Comparison of ENCODE assay signal across 8 cellular contexts in genomic region chr16:89873822-89874689, GRCh38. TPM values are rescaled to one million over a fixed set of nuclear protein-coding genes. Genes with fewer than 3 reads are reported as not detected.
A peak's percentile ranks its signal among the peaks of the same experiment; 100 is the strongest.
DNase-seq lines count a peak whose midpoint lies in the region; ATAC-seq and TF ChIP-seq lines count a peak whose summit lies in the region.

No MANE protein-coding gene starts in this region.

- peak in 1 of 4 donors; percentile 0 for TF ChIP-seq POLR2A in upper lobe of left lung (IDR thresholded peaks at IDR 0.05)

- peak overlapping the region; percentile 97 for H3K4me3 ChIP-seq in GM12865 (ENCODE audit: low read depth, low read length)
- peak overlapping the region; percentile 64 to 98 (median 72) for H3K4me3 ChIP-seq in upper lobe of left lung

- ATAC-seq in HG02870 (IDR thresholded peaks at IDR 0.05; ENCODE audit: unreplicated experiment) (peak; percentile 51), left ventricle myocardium superior (peak; percentile 92), upper lobe of left lung (ENCODE audit: low FRiP score in 2 of 2) (peak; percentile 95 to 96)

- H3K4me1 Mint-ChIP-seq in progenitor cell of endocrine pancreas (ENCODE audit: low read depth), result no peaks in the 10 kb centered on the region

- intact Hi-C loops in left ventricle myocardium superior (cut with micrococcal nuclease), result no loop called here

- H3K9me3 Mint-ChIP-seq in progenitor cell of endocrine pancreas (ENCODE audit: low read depth), result no peaks in the 10 kb centered on the region

- TF ChIP-seq CTCF in GM12865 (IDR thresholded peaks at IDR 0.05; ENCODE audit: insufficient read depth, low read depth, low read length, missing control alignments) (no peak), progenitor cell of endocrine pancreas (IDR thresholded peaks at IDR 0.05; ENCODE audit: unreplicated experiment) (no peak), upper lobe of left lung (IDR thresholded peaks at IDR 0.05) (no peak)

- DNase-seq in GM12865 (ENCODE audit: low read depth), result peak; percentile 99
- DNase-seq in NCI-H146 treated with DMSO at 0.1 percent for 48 hours (lab: John Stamatoyannopoulos, UW; ENCODE audit: unreplicated experiment), result peak; percentile 51
- peak; percentile 93 to 96 (median 94) for DNase-seq in T-helper 2 cell
- DNase-seq in left ventricle myocardium superior, result peak; percentile 97
- DNase-seq in progenitor cell of endocrine pancreas (ENCODE audit: low spot score, unreplicated experiment), result peak; percentile 91
- peak; percentile 98 to 99 for DNase-seq in upper lobe of left lung

- H3K36me3 ChIP-seq in upper lobe of left lung, result peaks cover 6 to 28% (median 11%) of the 10 kb centered on the region in 4 donors

- H3K27me3 Mint-ChIP-seq in progenitor cell of endocrine pancreas, result no peaks in the 10 kb centered on the region

- no peaks in the 10 kb centered on the region for H3K27me3 ChIP-seq in upper lobe of left lung

- 3 to 6% methylated on average over 25 to 43 of the region's 76 CpGs for WGBS in upper lobe of left lung, 2 donors

- peaks cover 15 to 28% (median 17%) of the 10 kb centered on the region in 4 donors for H3K4me1 ChIP-seq in upper lobe of left lung

- H3K36me3 Mint-ChIP-seq in progenitor cell of endocrine pancreas (ENCODE audit: insufficient read depth), result peaks cover 7% of the 10 kb centered on the region

- H3K27ac ChIP-seq in angular gyrus (ENCODE audit: low read depth, low read length) (peak overlapping the region; percentile 100), upper lobe of left lung (peak overlapping the region; percentile 98 to 100 (median 100))

- peak overlapping the region; percentile 97 for H3K27ac Mint-ChIP-seq in progenitor cell of endocrine pancreas

- TF ChIP-seq EP300 in upper lobe of left lung (IDR thresholded peaks at IDR 0.05), result no peak

- peak overlapping the region; percentile 86 for H3K4me3 Mint-ChIP-seq in progenitor cell of endocrine pancreas (ENCODE audit: low read depth)

- no peaks in the 10 kb centered on the region for H3K9me3 ChIP-seq in upper lobe of left lung

RNA-seq across cellular contexts. Expression of gene TCF25, which starts 0.7 kb away (rescaled TPM):
- total RNA-seq in left ventricle myocardium superior (86.3 TPM), progenitor cell of endocrine pancreas (177 and 199 TPM in 2 replicates), upper lobe of left lung (1,000 to 10,000 TPM in 1 of 6 donors, 100 to 1,000 TPM in 5; 132 to 1,060 (median 211) TPM)

RNA-seq across cellular contexts. Expression of gene MC1R, which starts 44.6 kb away (rescaled TPM):
- 1.1 TPM for total RNA-seq in left ventricle myocardium superior
- 3.8 and 4.6 TPM in 2 replicates for total RNA-seq in progenitor cell of endocrine pancreas
- 10 to 100 TPM in 2 of 6 donors, 1 to 10 TPM in 4; 4.9 to 44.0 (median 7.0) TPM for total RNA-seq in upper lobe of left lung

RNA-seq across cellular contexts. Expression of gene SPIRE2, which starts 45.8 kb away (rescaled TPM):
- total RNA-seq in left ventricle myocardium superior, result 0.77 TPM
- total RNA-seq in progenitor cell of endocrine pancreas, result 24.2 TPM in 2 replicates
- total RNA-seq in upper lobe of left lung, result 10 to 100 TPM in 4 of 6 donors, 1 to 10 TPM in 2; 6.1 to 52.4 (median 14.7) TPM

RNA-seq across cellular contexts. Expression of gene TUBB3, which starts 49.1 kb away (rescaled TPM):
- total RNA-seq in left ventricle myocardium superior (1.8 TPM), progenitor cell of endocrine pancreas (201 and 211 TPM in 2 replicates), upper lobe of left lung (1 to 10 TPM in 3 of 6 donors, under 1 TPM in 2, not detected in 1; 0.33 to 9.2 (median 2.1) TPM)

RNA-seq across cellular contexts. Expression of gene FANCA, which starts 57.6 kb away (rescaled TPM):
- 1.2 TPM for total RNA-seq in left ventricle myocardium superior
- 74.5 and 81.6 TPM in 2 replicates for total RNA-seq in progenitor cell of endocrine pancreas
- 10 to 100 TPM in 4 of 6 donors, 1 to 10 TPM in 2; 5.5 to 25.1 (median 12.1) TPM for total RNA-seq in upper lobe of left lung

Comparison
In these comparisons a context has a peak if more than half of its experiments do, and no peak if none do; other contexts are left out.
1. Peak in every context shown above with its lines: DNase-seq, ATAC-seq, H3K4me3 ChIP-seq and H3K27ac ChIP-seq.